ENCODE assay signal across 12 cellular contexts in the genomic region with DNA sequence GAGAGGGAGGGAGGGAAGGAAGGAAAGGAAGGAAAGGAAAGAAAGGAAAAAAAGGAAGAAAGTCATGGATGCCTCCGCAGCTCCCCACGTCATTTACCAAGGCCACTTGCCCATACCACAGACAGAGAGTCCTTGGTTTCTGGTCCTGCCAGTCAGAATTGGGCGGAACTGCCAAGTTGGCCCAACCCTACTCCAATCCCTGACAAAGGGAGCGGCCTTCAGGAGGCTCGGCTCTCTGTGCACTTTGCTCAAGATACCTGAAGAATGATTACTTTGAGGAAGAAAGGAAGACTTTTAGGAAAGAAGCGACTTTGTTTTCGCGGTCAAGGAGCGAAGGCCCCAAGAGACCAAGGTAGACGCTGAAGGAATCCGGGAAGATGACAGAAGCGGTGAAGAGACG. TPM values are rescaled to one million over a fixed set of nuclear protein-coding genes. Genes with fewer than 3 reads are reported as not detected.
DNase-seq lines count a peak whose midpoint lies in the region; ATAC-seq and TF ChIP-seq lines count a peak whose summit lies in the region.
"Had no signal": no experiment of that assay in that cellular context is flagged by ENCODE, and none has a peak within 500 bp of the region (broad histone marks: within the 10 kb centered on the region; RNA-seq: fewer than 3 reads in every experiment).

No MANE protein-coding gene starts in this region.

- CTCF ChIA-PET in activated B cell treated with CpG ODN at 0.5 μM for 24 hours (lab: Charles Lee): no interaction called here

- H3K27me3 Mint-ChIP-seq in activated B cell treated with CpG ODN at 0.5 μM for 24 hours: peaks cover 20% of the 10 kb centered on the region

- POLR2A ChIA-PET in activated B cell treated with CpG ODN at 0.5 μM for 24 hours (lab: Charles Lee): no interaction called here

- no peaks in the 10 kb centered on the region for H3K9me3 ChIP-seq in left ventricle myocardium inferior (replicated peaks)

- no peak overlapping the region for H3K27ac ChIP-seq in left ventricle myocardium inferior (replicated peaks)

- no peaks in the 10 kb centered on the region for H3K9me3 Mint-ChIP-seq in activated B cell treated with CpG ODN at 0.5 μM for 24 hours

- H3K36me3 Mint-ChIP-seq in activated B cell treated with CpG ODN at 0.5 μM for 24 hours (ENCODE audit: low read depth): no peaks in the 10 kb centered on the region

- H3K4me1 Mint-ChIP-seq in activated B cell treated with CpG ODN at 0.5 μM for 24 hours: peaks cover 11% of the 10 kb centered on the region

- no peak overlapping the region for H3K27ac Mint-ChIP-seq in activated B cell treated with CpG ODN at 0.5 μM for 24 hours

- H3K4me3 Mint-ChIP-seq in activated B cell treated with CpG ODN at 0.5 μM for 24 hours: peak overlapping the region; percentile 20

- H3K36me3 ChIP-seq in left ventricle myocardium inferior: no peaks in the 10 kb centered on the region

- peaks cover 11% of the 10 kb centered on the region for H3K4me1 ChIP-seq in left ventricle myocardium inferior

- peak; percentile 70 for DNase-seq in Ammon's horn (ENCODE audit: low spot score)
- DNase-seq in activated B cell treated with CpG ODN at 0.5 μM for 24 hours: no peak
- no peak for DNase-seq in left ventricle myocardium inferior
- DNase-seq in omental fat pad (ENCODE audit: low spot score): no peak
- no peak for DNase-seq in islet precursor cell
- DNase-seq in NCI-H510A treated with DMSO at 0.1 percent for 48 hours (lab: John Stamatoyannopoulos, UW): no peak
- DNase-seq in A172 (ENCODE audit: low spot score): no peak
- DNase-seq: DMS79 had no signal

- intact Hi-C loops in activated B cell treated with CpG ODN at 0.5 μM for 24 hours (cut with micrococcal nuclease) (no loop called here), left ventricle myocardium inferior (cut with micrococcal nuclease) (no loop called here)

- H3K27me3 ChIP-seq in left ventricle myocardium inferior (ENCODE audit: low read depth): peaks cover 58% of the 10 kb centered on the region

- peak overlapping the region; percentile 52 for H3K4me3 ChIP-seq in left ventricle myocardium inferior

- TF ChIP-seq CTCF in activated B cell treated with CpG ODN at 0.5 μM for 24 hours (IDR thresholded peaks at IDR 0.05) (no peak), left ventricle myocardium inferior (IDR thresholded peaks at IDR 0.05; ENCODE audit: borderline replicate concordance) (no peak), omental fat pad (IDR thresholded peaks at IDR 0.05) (no peak)

- no peak for ATAC-seq in activated B cell treated with CpG ODN at 0.5 μM for 24 hours (ENCODE audit: low read depth)
- peak; percentile 38 for ATAC-seq in omental fat pad (ENCODE audit: low FRiP score)
- ATAC-seq in HG03520 (IDR thresholded peaks at IDR 0.05; ENCODE audit: unreplicated experiment): no peak

RNA-seq across cellular contexts. Expression of gene FXYD4, which starts 49.1 kb away (rescaled TPM):
- total RNA-seq in activated B cell treated with CpG ODN at 0.5 μM for 24 hours (not detected in 2 replicates), left ventricle myocardium inferior (not detected), omental fat pad (not detected)
- total RNA-seq in A172 (2014; rRNA removed; shearing (Covaris generic)): not detected in 2 replicates
- total RNA-seq: LHCN-M2, mononuclear cell, SK-MEL-5 had no signal

RNA-seq across cellular contexts. Expression of gene RASGEF1A, which starts 55.5 kb away (rescaled TPM):
- total RNA-seq in activated B cell treated with CpG ODN at 0.5 μM for 24 hours (1.7 and 1.8 TPM in 2 replicates), left ventricle myocardium inferior (1.1 TPM), omental fat pad (1 to 10 TPM in 2 of 4 donors, under 1 TPM in 2; 0.28 to 2.8 (median 0.92) TPM)
- total RNA-seq in A172 (2014; rRNA removed; shearing (Covaris generic)): 0.69 TPM in 1 of 2 replicates, not detected in the other
- total RNA-seq: LHCN-M2 had no signal
